In the genomic region with DNA sequence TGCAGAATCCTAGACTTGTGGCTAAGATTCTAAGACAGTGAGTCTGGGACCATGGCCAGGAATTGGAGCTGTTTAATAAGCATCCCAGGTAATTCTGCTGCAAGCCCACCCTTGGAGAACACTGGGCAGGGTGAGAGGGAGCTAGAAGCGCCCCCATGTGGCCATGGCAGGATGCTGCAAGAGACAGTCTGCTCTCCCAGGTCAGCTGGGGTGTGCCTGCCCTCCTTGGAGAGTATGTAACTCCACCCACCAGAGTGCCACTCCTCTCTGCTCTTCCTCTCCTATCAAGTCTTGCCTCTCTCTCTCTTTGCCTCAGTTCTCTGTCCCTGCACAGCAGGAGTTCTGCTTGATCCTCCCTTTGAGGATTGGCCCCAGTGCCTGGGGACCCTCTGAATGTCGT, we compare ENCODE assay signal across 8 cellular contexts. TPM values are rescaled to one million over a fixed set of nuclear protein-coding genes. Genes with fewer than 3 reads are reported as not detected.
DNase-seq lines count a peak whose midpoint lies in the region; ATAC-seq and TF ChIP-seq lines count a peak whose summit lies in the region.

No MANE protein-coding gene starts in this region.

- no peak overlapping the region for H2AFZ ChIP-seq in Karpas-422 (ENCODE audit: low read length)

- peaks cover 6% of the 10 kb centered on the region for H3K27me3 Mint-ChIP-seq in neural crest cell (ENCODE audit: low read depth)
- peaks cover 25 to 26% of the 10 kb centered on the region in 2 donors for H3K27me3 Mint-ChIP-seq in effector memory CD8-positive, alpha-beta T cell

- TF ChIP-seq CTCF in GM12873 (IDR thresholded peaks at IDR 0.05; ENCODE audit: insufficient read depth, low read depth, low read length, missing control alignments) (peak; percentile 87), brain microvascular endothelial cell (IDR thresholded peaks at IDR 0.05; ENCODE audit: low read depth, low read length, missing control alignments) (peak; percentile 65), neural crest cell (conservative IDR thresholded peaks at IDR 0.05) (peak; percentile 61), omental fat pad (IDR thresholded peaks at IDR 0.05) (no peak)

- H3K4me1 ChIP-seq in Karpas-422 (ENCODE audit: low read length), result 0 out of 2 replicates have a peak, but pooled peaks cover 4% of the 10 kb centered on the region

- no peaks in the 10 kb centered on the region for H3K9me2 ChIP-seq in Karpas-422 (replicated peaks; ENCODE audit: insufficient read depth, low read length)

- no peak overlapping the region for H3K4me3 Mint-ChIP-seq in neural crest cell
- no peak overlapping the region for H3K4me3 Mint-ChIP-seq in effector memory CD8-positive, alpha-beta T cell

- no peak for ATAC-seq in effector memory CD8-positive, alpha-beta T cell (replicated peaks)
- ATAC-seq in omental fat pad (ENCODE audit: low FRiP score), result no peak

- no peak overlapping the region for H3K4me2 ChIP-seq in Karpas-422 (ENCODE audit: low read depth, low read length, poor library complexity, severe bottlenecking)

- no peaks in the 10 kb centered on the region for H3K9me3 ChIP-seq in Karpas-422 (ENCODE audit: low read length)

- H3K27ac Mint-ChIP-seq in neural crest cell (ENCODE audit: unreplicated experiment), result no peak overlapping the region
- no peak overlapping the region for H3K27ac Mint-ChIP-seq in effector memory CD8-positive, alpha-beta T cell

- H4K20me1 ChIP-seq in Karpas-422 (ENCODE audit: insufficient read depth, low read depth, low read length), result no peaks in the 10 kb centered on the region

- H3K9ac ChIP-seq in Karpas-422 (ENCODE audit: low read length), result no peak overlapping the region

- DNase-seq in Karpas-422 (peak; percentile 89), brain microvascular endothelial cell (no peak), neural crest cell (ENCODE audit: low read depth, low spot score) (peak; percentile 21), omental fat pad (ENCODE audit: low spot score) (no peak), SHP77 treated with DMSO at 0.1 percent for 48 hours (lab: John Stamatoyannopoulos, UW) (no peak), cerebellum (ENCODE audit: low spot score) (no peak)
- DNase-seq in effector memory CD8-positive, alpha-beta T cell, result no peak

- no peaks in the 10 kb centered on the region for H3K9me3 Mint-ChIP-seq in neural crest cell
- no peaks in the 10 kb centered on the region for H3K9me3 Mint-ChIP-seq in effector memory CD8-positive, alpha-beta T cell

- H3K27ac ChIP-seq in Karpas-422 (ENCODE audit: low read length) (no peak overlapping the region), brain microvascular endothelial cell (no peak overlapping the region)

- H3K4me3 ChIP-seq in Karpas-422 (ENCODE audit: low read length) (no peak overlapping the region), brain microvascular endothelial cell (ENCODE audit: low read depth, low read length) (no peak overlapping the region)

- in situ Hi-C loops in brain microvascular endothelial cell (cut with HindIII; ENCODE audit: low pct_ligation_motif_present, low sequenced_read_pairs), result no loop called here

- peaks cover 4% of the 10 kb centered on the region for H3K4me1 Mint-ChIP-seq in neural crest cell
- H3K4me1 Mint-ChIP-seq in effector memory CD8-positive, alpha-beta T cell (ENCODE audit: low read depth in 2 of 2), result no peaks in the 10 kb centered on the region

- H3K36me3 ChIP-seq in Karpas-422 (ENCODE audit: insufficient read depth, low read length) (no peaks in the 10 kb centered on the region), brain microvascular endothelial cell (replicated peaks) (no peaks in the 10 kb centered on the region)

- no peaks in the 10 kb centered on the region for H3K36me3 Mint-ChIP-seq in neural crest cell (ENCODE audit: low read depth)
- no peaks in the 10 kb centered on the region for H3K36me3 Mint-ChIP-seq in effector memory CD8-positive, alpha-beta T cell (ENCODE audit: insufficient read depth)

- H3K27me3 ChIP-seq in Karpas-422 (ENCODE audit: low read length) (no peaks in the 10 kb centered on the region), brain microvascular endothelial cell (replicated peaks) (no peaks in the 10 kb centered on the region)

- no peaks in the 10 kb centered on the region for H3K79me2 ChIP-seq in Karpas-422 (ENCODE audit: low read length)

RNA-seq across cellular contexts. Expression of a gene that starts 14.9 kb away (rescaled TPM):
- not detected in 2 replicates for total RNA-seq in Karpas-422 (2014; rRNA removed; shearing (Covaris generic); ENCODE audit: low replicate concordance)
- total RNA-seq in neural crest cell, result 0.09 and 0.35 TPM in 2 replicates
- total RNA-seq in omental fat pad, result under 1 TPM; 0.24 to 0.65 (median 0.60) TPM
- total RNA-seq in cerebellum, result 0.27 TPM

Comparison
In these comparisons a context has a peak if more than half of its experiments do, and no peak if none do; other contexts are left out.
1. CTCF ChIP-seq: peak in GM12873 (single experiment), brain microvascular endothelial cell (single experiment) and neural crest cell (single experiment); none in omental fat pad (0 of 3).
2. DNase-seq: peak in Karpas-422 (single experiment) and neural crest cell (single experiment); none in brain microvascular endothelial cell (single experiment), effector memory CD8-positive, alpha-beta T cell (0 of 3), omental fat pad (single experiment), SHP77 treated with DMSO at 0.1 percent for 48 hours (single experiment) and cerebellum (single experiment).